Comparison of ENCODE assay signal across 1 cellular context in the genomic region with DNA sequence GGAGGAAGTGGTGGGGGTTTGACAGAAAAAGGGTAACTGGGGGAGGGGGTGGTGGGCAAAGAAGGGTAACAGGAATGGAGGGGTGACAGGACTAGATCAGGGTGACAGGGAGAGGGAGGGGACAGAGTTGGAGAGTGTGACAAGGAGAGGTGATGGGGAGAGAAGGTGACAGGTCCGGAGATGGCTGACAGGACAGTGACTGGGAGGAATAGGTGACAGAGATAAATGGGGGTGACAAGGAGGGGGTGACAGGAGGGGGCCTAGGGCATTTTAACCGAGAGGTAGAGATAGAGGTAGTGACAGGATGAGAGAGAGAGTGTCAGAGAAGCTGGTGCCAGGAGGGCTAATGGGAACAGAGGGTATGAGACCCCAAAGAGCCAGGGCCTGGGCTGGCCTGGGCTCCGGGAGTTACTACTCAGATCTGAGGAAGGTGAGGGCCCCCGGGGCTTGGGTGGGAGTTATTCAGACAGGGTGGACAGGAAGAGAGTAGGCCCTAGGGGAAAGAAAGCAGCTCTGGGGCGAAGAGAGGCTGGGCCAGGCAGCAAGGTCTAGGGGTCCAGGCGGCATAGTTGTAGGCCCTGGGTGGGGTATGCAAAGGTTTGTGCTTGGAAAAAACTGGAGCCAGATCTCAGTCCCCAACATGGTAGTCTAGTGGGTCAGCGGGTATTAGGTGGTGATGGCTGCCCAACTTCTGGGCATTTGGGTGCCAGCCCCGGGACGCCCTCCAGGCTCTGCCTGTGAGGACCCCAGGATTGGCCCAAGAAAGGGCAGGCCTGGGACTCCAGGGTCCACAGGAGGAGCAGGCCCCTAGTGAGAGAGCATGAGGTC.
A peak's percentile ranks its signal among the peaks of the same experiment; 100 is the strongest.
TF ChIP-seq lines count a peak whose summit lies in the region.

No MANE protein-coding gene starts in this region.

TF ChIP-seq in K562, 482 proteins besides CTCF, POLR2A, EP300 and RAD21 (continues in another document):
- TF ChIP-seq MCM5 (IDR thresholded peaks at IDR 0.05; ENCODE audit: low read depth) (no peak), ZNF561 (CRISPR knock-in tag; conservative IDR thresholded peaks at IDR 0.05) (no peak), LEF1 (IDR thresholded peaks at IDR 0.05) (no peak), HMGN3 (IDR thresholded peaks at IDR 0.05; ENCODE audit: borderline replicate concordance, extremely low read depth, insufficient read length, low read depth, low read length) (no peak), SMAD1 (IDR thresholded peaks at IDR 0.05; ENCODE audit: low read depth, low read length, partially characterized antibody) (no peak), ZNF239 (CRISPR knock-in tag; IDR thresholded peaks at IDR 0.05) (no peak), HSF4 (CRISPR knock-in tag; IDR thresholded peaks at IDR 0.05; ENCODE audit: borderline replicate concordance) (no peak), ZNF224 (CRISPR knock-in tag; IDR thresholded peaks at IDR 0.05) (no peak), TCFL5 (CRISPR knock-in tag; conservative IDR thresholded peaks at IDR 0.05) (no peak), MCM2 (IDR thresholded peaks at IDR 0.05; ENCODE audit: low read depth) (no peak), BRD9 (IDR thresholded peaks at IDR 0.05; ENCODE audit: low read depth, partially characterized antibody) (no peak), BHLHE40 (IDR thresholded peaks at IDR 0.05; ENCODE audit: low read length) (no peak), CHD2 (IDR thresholded peaks at IDR 0.05; ENCODE audit: low read depth, low read length) (no peak), RBBP5 (IDR thresholded peaks at IDR 0.05; ENCODE audit: borderline replicate concordance, insufficient read depth, low read length, poor library complexity, severe bottlenecking) (no peak), TRIM28 (IDR thresholded peaks at IDR 0.05) (no peak), HNRNPUL1 (IDR thresholded peaks at IDR 0.05; ENCODE audit: low read length) (no peak), SMARCC2 (IDR thresholded peaks at IDR 0.05; ENCODE audit: low read depth) (no peak), SETDB1 (IDR thresholded peaks at IDR 0.05; ENCODE audit: low read length) (no peak), RBM34 (IDR thresholded peaks at IDR 0.05; ENCODE audit: borderline replicate concordance, insufficient read depth, low read length) (no peak), SAFB (IDR thresholded peaks at IDR 0.05; ENCODE audit: borderline replicate concordance, low read depth, low read length) (no peak), ZFX (CRISPR knock-in tag; IDR thresholded peaks at IDR 0.05) (peak; percentile 75; the same call in 1 of the 2 replicates), ZNF41 (CRISPR knock-in tag; conservative IDR thresholded peaks at IDR 0.05) (no peak), POU5F1 (IDR thresholded peaks at IDR 0.05; ENCODE audit: borderline replicate concordance, low read depth, low read length, partially characterized antibody) (no peak), ESRRB (CRISPR knock-in tag; IDR thresholded peaks at IDR 0.05; ENCODE audit: borderline replicate concordance) (no peak), HNRNPH1 (optimal IDR thresholded peaks at IDR 0.05; ENCODE audit: low read depth, low read length) (no peak), U2AF2 (optimal IDR thresholded peaks at IDR 0.05; ENCODE audit: low read depth, low read length) (no peak), ATF1 (CRISPR knock-in tag; IDR thresholded peaks at IDR 0.05) (no peak), ATF1 (tag; IDR thresholded peaks at IDR 0.05) (no peak), ZNF165 (CRISPR knock-in tag; IDR thresholded peaks at IDR 0.05; ENCODE audit: borderline replicate concordance) (no peak), NCOA4 (IDR thresholded peaks at IDR 0.05; ENCODE audit: partially characterized antibody) (no peak), CREM (IDR thresholded peaks at IDR 0.05; ENCODE audit: low read depth) (no peak), RFX1 (IDR thresholded peaks at IDR 0.05) (no peak), MECOM (CRISPR knock-in tag; IDR thresholded peaks at IDR 0.05) (no peak), SMARCA5 (IDR thresholded peaks at IDR 0.05) (0 out of 2 replicates have a peak, but pooled peaks have one; percentile 44), HDAC1 (IDR thresholded peaks at IDR 0.05) (peak in 1 of 2 experiments; percentile 88; a peak in 2 of 4 replicates), NR2F6 (CRISPR knock-in tag; IDR thresholded peaks at IDR 0.05) (no peak), PCBP2 (IDR thresholded peaks at IDR 0.05; ENCODE audit: low read depth, low read length, poor library complexity, severe bottlenecking) (no peak), SIN3A (IDR thresholded peaks at IDR 0.05; ENCODE audit: borderline replicate concordance in 2 of 2, control insufficient read depth in 1 of 2, low read depth in 2 of 2, low read length in 2 of 2) (no peak), SRF (CRISPR knock-in tag; IDR thresholded peaks at IDR 0.05) (no peak), FOXM1 (IDR thresholded peaks at IDR 0.05; ENCODE audit: low read depth) (no peak), FOXM1 (CRISPR knock-in tag; IDR thresholded peaks at IDR 0.05; ENCODE audit: low read depth) (no peak), NFATC3 (IDR thresholded peaks at IDR 0.05) (no peak), FUS (optimal IDR thresholded peaks at IDR 0.05; ENCODE audit: low read depth, low read length) (no peak)
- TF ChIP-seq, protein P1, sequence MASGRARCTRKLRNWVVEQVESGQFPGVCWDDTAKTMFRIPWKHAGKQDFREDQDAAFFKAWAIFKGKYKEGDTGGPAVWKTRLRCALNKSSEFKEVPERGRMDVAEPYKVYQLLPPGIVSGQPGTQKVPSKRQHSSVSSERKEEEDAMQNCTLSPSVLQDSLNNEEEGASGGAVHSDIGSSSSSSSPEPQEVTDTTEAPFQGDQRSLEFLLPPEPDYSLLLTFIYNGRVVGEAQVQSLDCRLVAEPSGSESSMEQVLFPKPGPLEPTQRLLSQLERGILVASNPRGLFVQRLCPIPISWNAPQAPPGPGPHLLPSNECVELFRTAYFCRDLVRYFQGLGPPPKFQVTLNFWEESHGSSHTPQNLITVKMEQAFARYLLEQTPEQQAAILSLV (tag; IDR thresholded peaks at IDR 0.05) = no peak
- TF ChIP-seq, protein P2, sequence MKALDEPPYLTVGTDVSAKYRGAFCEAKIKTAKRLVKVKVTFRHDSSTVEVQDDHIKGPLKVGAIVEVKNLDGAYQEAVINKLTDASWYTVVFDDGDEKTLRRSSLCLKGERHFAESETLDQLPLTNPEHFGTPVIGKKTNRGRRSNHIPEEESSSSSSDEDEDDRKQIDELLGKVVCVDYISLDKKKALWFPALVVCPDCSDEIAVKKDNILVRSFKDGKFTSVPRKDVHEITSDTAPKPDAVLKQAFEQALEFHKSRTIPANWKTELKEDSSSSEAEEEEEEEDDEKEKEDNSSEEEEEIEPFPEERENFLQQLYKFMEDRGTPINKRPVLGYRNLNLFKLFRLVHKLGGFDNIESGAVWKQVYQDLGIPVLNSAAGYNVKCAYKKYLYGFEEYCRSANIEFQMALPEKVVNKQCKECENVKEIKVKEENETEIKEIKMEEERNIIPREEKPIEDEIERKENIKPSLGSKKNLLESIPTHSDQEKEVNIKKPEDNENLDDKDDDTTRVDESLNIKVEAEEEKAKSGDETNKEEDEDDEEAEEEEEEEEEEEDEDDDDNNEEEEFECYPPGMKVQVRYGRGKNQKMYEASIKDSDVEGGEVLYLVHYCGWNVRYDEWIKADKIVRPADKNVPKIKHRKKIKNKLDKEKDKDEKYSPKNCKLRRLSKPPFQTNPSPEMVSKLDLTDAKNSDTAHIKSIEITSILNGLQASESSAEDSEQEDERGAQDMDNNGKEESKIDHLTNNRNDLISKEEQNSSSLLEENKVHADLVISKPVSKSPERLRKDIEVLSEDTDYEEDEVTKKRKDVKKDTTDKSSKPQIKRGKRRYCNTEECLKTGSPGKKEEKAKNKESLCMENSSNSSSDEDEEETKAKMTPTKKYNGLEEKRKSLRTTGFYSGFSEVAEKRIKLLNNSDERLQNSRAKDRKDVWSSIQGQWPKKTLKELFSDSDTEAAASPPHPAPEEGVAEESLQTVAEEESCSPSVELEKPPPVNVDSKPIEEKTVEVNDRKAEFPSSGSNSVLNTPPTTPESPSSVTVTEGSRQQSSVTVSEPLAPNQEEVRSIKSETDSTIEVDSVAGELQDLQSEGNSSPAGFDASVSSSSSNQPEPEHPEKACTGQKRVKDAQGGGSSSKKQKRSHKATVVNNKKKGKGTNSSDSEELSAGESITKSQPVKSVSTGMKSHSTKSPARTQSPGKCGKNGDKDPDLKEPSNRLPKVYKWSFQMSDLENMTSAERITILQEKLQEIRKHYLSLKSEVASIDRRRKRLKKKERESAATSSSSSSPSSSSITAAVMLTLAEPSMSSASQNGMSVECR (CRISPR knock-in tag; IDR thresholded peaks at IDR 0.05) = no peak
- TF ChIP-seq, protein P3, sequence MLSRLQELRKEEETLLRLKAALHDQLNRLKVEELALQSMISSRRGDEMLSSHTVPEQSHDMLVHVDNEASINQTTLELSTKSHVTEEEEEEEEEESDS (CRISPR knock-in tag; IDR thresholded peaks at IDR 0.05) = no peak
- TF ChIP-seq, protein P4, sequence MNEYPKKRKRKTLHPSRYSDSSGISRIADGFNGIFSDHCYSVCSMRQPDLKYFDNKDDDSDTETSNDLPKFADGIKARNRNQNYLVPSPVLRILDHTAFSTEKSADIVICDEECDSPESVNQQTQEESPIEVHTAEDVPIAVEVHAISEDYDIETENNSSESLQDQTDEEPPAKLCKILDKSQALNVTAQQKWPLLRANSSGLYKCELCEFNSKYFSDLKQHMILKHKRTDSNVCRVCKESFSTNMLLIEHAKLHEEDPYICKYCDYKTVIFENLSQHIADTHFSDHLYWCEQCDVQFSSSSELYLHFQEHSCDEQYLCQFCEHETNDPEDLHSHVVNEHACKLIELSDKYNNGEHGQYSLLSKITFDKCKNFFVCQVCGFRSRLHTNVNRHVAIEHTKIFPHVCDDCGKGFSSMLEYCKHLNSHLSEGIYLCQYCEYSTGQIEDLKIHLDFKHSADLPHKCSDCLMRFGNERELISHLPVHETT (CRISPR knock-in tag; conservative IDR thresholded peaks at IDR 0.05 in 1 of 2, IDR thresholded peaks at IDR 0.05 in 1 of 2) = no peak
- TF ChIP-seq, protein P5, sequence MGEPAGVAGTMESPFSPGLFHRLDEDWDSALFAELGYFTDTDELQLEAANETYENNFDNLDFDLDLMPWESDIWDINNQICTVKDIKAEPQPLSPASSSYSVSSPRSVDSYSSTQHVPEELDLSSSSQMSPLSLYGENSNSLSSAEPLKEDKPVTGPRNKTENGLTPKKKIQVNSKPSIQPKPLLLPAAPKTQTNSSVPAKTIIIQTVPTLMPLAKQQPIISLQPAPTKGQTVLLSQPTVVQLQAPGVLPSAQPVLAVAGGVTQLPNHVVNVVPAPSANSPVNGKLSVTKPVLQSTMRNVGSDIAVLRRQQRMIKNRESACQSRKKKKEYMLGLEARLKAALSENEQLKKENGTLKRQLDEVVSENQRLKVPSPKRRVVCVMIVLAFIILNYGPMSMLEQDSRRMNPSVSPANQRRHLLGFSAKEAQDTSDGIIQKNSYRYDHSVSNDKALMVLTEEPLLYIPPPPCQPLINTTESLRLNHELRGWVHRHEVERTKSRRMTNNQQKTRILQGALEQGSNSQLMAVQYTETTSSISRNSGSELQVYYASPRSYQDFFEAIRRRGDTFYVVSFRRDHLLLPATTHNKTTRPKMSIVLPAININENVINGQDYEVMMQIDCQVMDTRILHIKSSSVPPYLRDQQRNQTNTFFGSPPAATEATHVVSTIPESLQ (CRISPR knock-in tag; IDR thresholded peaks at IDR 0.05) = no peak
- TF ChIP-seq, protein P6, sequence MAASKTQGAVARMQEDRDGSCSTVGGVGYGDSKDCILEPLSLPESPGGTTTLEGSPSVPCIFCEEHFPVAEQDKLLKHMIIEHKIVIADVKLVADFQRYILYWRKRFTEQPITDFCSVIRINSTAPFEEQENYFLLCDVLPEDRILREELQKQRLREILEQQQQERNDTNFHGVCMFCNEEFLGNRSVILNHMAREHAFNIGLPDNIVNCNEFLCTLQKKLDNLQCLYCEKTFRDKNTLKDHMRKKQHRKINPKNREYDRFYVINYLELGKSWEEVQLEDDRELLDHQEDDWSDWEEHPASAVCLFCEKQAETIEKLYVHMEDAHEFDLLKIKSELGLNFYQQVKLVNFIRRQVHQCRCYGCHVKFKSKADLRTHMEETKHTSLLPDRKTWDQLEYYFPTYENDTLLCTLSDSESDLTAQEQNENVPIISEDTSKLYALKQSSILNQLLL (CRISPR knock-in tag; IDR thresholded peaks at IDR 0.05; ENCODE audit: borderline replicate concordance) = no peak
- TF ChIP-seq, protein P7, sequence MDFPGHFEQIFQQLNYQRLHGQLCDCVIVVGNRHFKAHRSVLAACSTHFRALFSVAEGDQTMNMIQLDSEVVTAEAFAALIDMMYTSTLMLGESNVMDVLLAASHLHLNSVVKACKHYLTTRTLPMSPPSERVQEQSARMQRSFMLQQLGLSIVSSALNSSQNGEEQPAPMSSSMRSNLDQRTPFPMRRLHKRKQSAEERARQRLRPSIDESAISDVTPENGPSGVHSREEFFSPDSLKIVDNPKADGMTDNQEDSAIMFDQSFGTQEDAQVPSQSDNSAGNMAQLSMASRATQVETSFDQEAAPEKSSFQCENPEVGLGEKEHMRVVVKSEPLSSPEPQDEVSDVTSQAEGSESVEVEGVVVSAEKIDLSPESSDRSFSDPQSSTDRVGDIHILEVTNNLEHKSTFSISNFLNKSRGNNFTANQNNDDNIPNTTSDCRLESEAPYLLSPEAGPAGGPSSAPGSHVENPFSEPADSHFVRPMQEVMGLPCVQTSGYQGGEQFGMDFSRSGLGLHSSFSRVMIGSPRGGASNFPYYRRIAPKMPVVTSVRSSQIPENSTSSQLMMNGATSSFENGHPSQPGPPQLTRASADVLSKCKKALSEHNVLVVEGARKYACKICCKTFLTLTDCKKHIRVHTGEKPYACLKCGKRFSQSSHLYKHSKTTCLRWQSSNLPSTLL (IDR thresholded peaks at IDR 0.05) = no peak; the same call in 1 of the 2 replicates
- TF ChIP-seq, protein P8, sequence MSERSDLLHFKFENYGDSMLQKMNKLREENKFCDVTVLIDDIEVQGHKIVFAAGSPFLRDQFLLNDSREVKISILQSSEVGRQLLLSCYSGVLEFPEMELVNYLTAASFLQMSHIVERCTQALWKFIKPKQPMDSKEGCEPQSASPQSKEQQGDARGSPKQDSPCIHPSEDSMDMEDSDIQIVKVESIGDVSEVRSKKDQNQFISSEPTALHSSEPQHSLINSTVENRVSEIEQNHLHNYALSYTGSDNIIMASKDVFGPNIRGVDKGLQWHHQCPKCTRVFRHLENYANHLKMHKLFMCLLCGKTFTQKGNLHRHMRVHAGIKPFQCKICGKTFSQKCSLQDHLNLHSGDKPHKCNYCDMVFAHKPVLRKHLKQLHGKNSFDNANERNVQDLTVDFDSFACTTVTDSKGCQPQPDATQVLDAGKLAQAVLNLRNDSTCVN (CRISPR knock-in tag; IDR thresholded peaks at IDR 0.05) = peak; percentile 94
